ENCODE assay signal across 17 cellular contexts in genomic region chr6:17385660-17386059, GRCh38. TPM values are rescaled to one million over a fixed set of nuclear protein-coding genes. Genes with fewer than 3 reads are reported as not detected.
A peak's percentile ranks its signal among the peaks of the same experiment; 100 is the strongest.
DNase-seq lines count a peak whose midpoint lies in the region; ATAC-seq and TF ChIP-seq lines count a peak whose summit lies in the region.
"Had no signal": no experiment of that assay in that cellular context is flagged by ENCODE, and none has a peak within 500 bp of the region (broad histone marks: within the 10 kb centered on the region; RNA-seq: fewer than 3 reads in every experiment).

No MANE protein-coding gene starts in this region.

- H3K4me2 ChIP-seq in MM.1S (ENCODE audit: low read depth, low read length), result no peak overlapping the region

- TF ChIP-seq CTCF in MM.1S (IDR thresholded peaks at IDR 0.05; ENCODE audit: low read length), result no peak

- H3K4me3 ChIP-seq in MM.1S (ENCODE audit: low read length), result no peak overlapping the region
- H3K4me3 ChIP-seq: BLaER1 treated with 17β-estradiol and CSF1 and Interleukin-3, amounts not matched to agents 10 nM and 100 nM; SJSA1; spleen; vagina had no signal

- no peaks in the 10 kb centered on the region for H3F3A ChIP-seq in MM.1S (ENCODE audit: insufficient read depth, low read length)

- no peaks in the 10 kb centered on the region for H3K9me2 ChIP-seq in MM.1S (replicated peaks; ENCODE audit: insufficient read depth, low read length)

- no peak for ATAC-seq in HG03135 (IDR thresholded peaks at IDR 0.05; ENCODE audit: unreplicated experiment)
- ATAC-seq: activated CD8-positive, alpha-beta T cell treated with anti-CD3 and anti-CD28 coated beads, Interleukin-2, amount 10 ng/mL, durations not matched to agents 7 days and 5 days; activated T-helper 17 cell treated with anti-CD3 and anti-CD28 coated beads, Interleukin-2, amount 50 U/mL, for 72 hours had no signal

- H3K9ac ChIP-seq in MM.1S (ENCODE audit: low read length), result no peak overlapping the region
- H3K9ac ChIP-seq: BLaER1 treated with 17β-estradiol and CSF1 and Interleukin-3, amounts not matched to agents 10 nM and 100 nM had no signal

- H3K27ac ChIP-seq in MM.1S (ENCODE audit: low read length), result no peak overlapping the region
- H3K27ac ChIP-seq: BLaER1 treated with 17β-estradiol and CSF1 and Interleukin-3, amounts not matched to agents 10 nM and 100 nM; SJSA1; spleen; vagina had no signal

- H3K9me3 ChIP-seq in MM.1S (replicated peaks; ENCODE audit: insufficient read depth, low read length), result no peaks in the 10 kb centered on the region
- H3K9me3 ChIP-seq: SJSA1, spleen, vagina had no signal

- no peak overlapping the region for H2AFZ ChIP-seq in MM.1S (ENCODE audit: low read length)

- no peaks in the 10 kb centered on the region for H3K79me2 ChIP-seq in MM.1S (ENCODE audit: low read length)

- no peaks in the 10 kb centered on the region for H3K36me3 ChIP-seq in MM.1S (replicated peaks; ENCODE audit: insufficient read depth, low read length)
- H3K36me3 ChIP-seq: BLaER1 treated with 17β-estradiol and CSF1 and Interleukin-3, amounts not matched to agents 10 nM and 100 nM; SJSA1; spleen; vagina had no signal

- H3K27me3 ChIP-seq in MM.1S (replicated peaks; ENCODE audit: insufficient read depth, low read length), result no peaks in the 10 kb centered on the region
- H3K27me3 ChIP-seq: BLaER1 treated with 17β-estradiol and CSF1 and Interleukin-3, amounts not matched to agents 10 nM and 100 nM; SJSA1; vagina had no signal

- DNase-seq in D341Med (ENCODE audit: low spot score), result peak; percentile 52
- DNase-seq in LHCN-M2 (ENCODE audit: low read depth), result peak; percentile 97
- DNase-seq in dermis blood vessel endothelial cell, result peak; percentile 66
- peak; percentile 48 for DNase-seq in non-pigmented ciliary epithelial cell (ENCODE audit: low read depth)
- no peak for DNase-seq in medulla oblongata (ENCODE audit: extremely low spot score)
- no peak for DNase-seq in NCI-H1436 treated with DMSO at 0.1 percent for 48 hours (lab: John Stamatoyannopoulos, UW)
- DNase-seq in MM.1S, result no peak
- DNase-seq: activated CD8-positive, alpha-beta T cell treated with anti-CD3 and anti-CD28 coated beads, Interleukin-2, amount 10 ng/mL, durations not matched to agents 7 days and 5 days; HCEC 1CT; NCI-H1105 treated with DMSO at 0.1 percent for 48 hours; NCI-H345; spleen had no signal

- H3K4me1 ChIP-seq in MM.1S (ENCODE audit: low read length), result no peaks in the 10 kb centered on the region
- H3K4me1 ChIP-seq: spleen, vagina had no signal

- no peaks in the 10 kb centered on the region for H4K20me1 ChIP-seq in MM.1S (ENCODE audit: insufficient read depth, low read length)
- H4K20me1 ChIP-seq: BLaER1 treated with 17β-estradiol and CSF1 and Interleukin-3, amounts not matched to agents 10 nM and 100 nM had no signal

RNA-seq across cellular contexts. Expression of gene CAP2, which starts 7.7 kb away (rescaled TPM):
- total RNA-seq in LHCN-M2 (2014; rRNA removed) (35.6 and 45.1 TPM in 2 replicates), dermis blood vessel endothelial cell (2.6 and 3.3 TPM in 2 replicates)
- polyA plus RNA-seq in LHCN-M2 (2012), result 69.0 TPM
- total RNA-seq: activated CD8-positive, alpha-beta T cell treated with anti-CD3 and anti-CD28 coated beads, Interleukin-2, amount 10 ng/mL, durations not matched to agents 7 days and 5 days; activated T-helper 17 cell treated with anti-CD3 and anti-CD28 coated beads, Interleukin-2, amount 50 U/mL, for 72 hours had no signal

Comparison
In these comparisons a context has a peak if more than half of its experiments do, and no peak if none do; other contexts are left out.
1. DNase-seq: peak in D341Med (single experiment), LHCN-M2 (single experiment), dermis blood vessel endothelial cell (single experiment) and non-pigmented ciliary epithelial cell (single experiment); none in medulla oblongata (single experiment), NCI-H1436 treated with DMSO at 0.1 percent for 48 hours (single experiment) and MM.1S (single experiment).